In the genomic region with DNA sequence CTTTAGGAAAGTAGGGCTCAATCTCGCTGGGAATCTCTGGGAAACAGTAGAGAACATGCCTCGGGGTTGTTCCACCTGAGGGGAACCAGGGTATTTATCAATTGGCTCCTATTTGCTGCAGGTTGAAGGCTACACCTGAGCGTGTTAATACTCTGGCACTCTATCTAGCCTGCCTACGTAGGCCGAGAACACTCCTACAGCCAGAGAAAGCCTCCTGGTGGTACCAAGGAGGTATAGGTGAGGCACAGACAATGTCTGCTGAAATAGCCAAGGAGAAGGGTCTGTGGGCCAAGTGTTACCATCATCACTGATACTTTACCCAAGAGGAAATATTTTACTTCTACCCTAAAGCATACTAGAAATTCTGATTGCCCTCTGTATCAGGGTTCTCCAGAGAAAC, we compare ENCODE assay signal across 1 cellular context.
TF ChIP-seq lines count a peak whose summit lies in the region.

No MANE protein-coding gene starts in this region.

TF ChIP-seq in GM23338, 12 proteins besides CTCF, POLR2A, EP300 and RAD21 (continued from another document):
- TF ChIP-seq, protein P1, sequence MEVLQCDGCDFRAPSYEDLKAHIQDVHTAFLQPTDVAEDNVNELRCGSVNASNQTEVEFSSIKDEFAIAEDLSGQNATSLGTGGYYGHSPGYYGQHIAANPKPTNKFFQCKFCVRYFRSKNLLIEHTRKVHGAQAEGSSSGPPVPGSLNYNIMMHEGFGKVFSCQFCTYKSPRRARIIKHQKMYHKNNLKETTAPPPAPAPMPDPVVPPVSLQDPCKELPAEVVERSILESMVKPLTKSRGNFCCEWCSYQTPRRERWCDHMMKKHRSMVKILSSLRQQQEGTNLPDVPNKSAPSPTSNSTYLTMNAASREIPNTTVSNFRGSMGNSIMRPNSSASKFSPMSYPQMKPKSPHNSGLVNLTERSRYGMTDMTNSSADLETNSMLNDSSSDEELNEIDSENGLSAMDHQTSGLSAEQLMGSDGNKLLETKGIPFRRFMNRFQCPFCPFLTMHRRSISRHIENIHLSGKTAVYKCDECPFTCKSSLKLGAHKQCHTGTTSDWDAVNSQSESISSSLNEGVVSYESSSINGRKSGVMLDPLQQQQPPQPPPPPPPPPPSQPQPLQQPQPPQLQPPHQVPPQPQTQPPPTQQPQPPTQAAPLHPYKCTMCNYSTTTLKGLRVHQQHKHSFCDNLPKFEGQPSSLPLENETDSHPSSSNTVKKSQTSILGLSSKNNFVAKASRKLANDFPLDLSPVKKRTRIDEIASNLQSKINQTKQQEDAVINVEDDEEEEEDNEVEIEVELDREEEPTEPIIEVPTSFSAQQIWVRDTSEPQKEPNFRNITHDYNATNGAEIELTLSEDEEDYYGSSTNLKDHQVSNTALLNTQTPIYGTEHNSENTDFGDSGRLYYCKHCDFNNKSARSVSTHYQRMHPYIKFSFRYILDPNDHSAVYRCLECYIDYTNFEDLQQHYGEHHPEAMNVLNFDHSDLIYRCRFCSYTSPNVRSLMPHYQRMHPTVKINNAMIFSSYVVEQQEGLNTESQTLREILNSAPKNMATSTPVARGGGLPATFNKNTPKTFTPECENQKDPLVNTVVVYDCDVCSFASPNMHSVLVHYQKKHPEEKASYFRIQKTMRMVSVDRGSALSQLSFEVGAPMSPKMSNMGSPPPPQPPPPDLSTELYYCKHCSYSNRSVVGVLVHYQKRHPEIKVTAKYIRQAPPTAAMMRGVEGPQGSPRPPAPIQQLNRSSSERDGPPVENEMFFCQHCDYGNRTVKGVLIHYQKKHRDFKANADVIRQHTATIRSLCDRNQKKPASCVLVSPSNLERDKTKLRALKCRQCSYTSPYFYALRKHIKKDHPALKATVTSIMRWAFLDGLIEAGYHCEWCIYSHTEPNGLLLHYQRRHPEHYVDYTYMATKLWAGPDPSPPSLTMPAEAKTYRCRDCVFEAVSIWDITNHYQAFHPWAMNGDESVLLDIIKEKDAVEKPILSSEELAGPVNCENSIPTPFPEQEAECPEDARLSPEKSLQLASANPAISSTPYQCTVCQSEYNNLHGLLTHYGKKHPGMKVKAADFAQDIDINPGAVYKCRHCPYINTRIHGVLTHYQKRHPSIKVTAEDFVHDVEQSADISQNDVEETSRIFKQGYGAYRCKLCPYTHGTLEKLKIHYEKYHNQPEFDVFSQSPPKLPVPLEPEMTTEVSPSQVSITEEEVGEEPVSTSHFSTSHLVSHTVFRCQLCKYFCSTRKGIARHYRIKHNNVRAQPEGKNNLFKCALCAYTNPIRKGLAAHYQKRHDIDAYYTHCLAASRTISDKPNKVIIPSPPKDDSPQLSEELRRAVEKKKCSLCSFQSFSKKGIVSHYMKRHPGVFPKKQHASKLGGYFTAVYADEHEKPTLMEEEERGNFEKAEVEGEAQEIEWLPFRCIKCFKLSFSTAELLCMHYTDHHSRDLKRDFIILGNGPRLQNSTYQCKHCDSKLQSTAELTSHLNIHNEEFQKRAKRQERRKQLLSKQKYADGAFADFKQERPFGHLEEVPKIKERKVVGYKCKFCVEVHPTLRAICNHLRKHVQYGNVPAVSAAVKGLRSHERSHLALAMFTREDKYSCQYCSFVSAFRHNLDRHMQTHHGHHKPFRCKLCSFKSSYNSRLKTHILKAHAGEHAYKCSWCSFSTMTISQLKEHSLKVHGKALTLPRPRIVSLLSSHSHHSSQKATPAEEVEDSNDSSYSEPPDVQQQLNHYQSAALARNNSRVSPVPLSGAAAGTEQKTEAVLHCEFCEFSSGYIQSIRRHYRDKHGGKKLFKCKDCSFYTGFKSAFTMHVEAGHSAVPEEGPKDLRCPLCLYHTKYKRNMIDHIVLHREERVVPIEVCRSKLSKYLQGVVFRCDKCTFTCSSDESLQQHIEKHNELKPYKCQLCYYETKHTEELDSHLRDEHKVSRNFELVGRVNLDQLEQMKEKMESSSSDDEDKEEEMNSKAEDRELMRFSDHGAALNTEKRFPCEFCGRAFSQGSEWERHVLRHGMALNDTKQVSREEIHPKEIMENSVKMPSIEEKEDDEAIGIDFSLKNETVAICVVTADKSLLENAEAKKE (CRISPR knock-in tag; IDR thresholded peaks at IDR 0.05) = no peak
- TF ChIP-seq STAT1 (IDR thresholded peaks at IDR 0.05; ENCODE audit: unreplicated experiment) = no peak
- TF ChIP-seq ZNF331 (CRISPR knock-in tag; IDR thresholded peaks at IDR 0.05; ENCODE audit: low read depth) = no peak
- TF ChIP-seq EZH2 (IDR thresholded peaks at IDR 0.05; ENCODE audit: low read depth, unreplicated experiment) = no peak
- no peak for TF ChIP-seq POLR2AphosphoS5 (IDR thresholded peaks at IDR 0.05; ENCODE audit: low read depth)
- TF ChIP-seq, protein P2, sequence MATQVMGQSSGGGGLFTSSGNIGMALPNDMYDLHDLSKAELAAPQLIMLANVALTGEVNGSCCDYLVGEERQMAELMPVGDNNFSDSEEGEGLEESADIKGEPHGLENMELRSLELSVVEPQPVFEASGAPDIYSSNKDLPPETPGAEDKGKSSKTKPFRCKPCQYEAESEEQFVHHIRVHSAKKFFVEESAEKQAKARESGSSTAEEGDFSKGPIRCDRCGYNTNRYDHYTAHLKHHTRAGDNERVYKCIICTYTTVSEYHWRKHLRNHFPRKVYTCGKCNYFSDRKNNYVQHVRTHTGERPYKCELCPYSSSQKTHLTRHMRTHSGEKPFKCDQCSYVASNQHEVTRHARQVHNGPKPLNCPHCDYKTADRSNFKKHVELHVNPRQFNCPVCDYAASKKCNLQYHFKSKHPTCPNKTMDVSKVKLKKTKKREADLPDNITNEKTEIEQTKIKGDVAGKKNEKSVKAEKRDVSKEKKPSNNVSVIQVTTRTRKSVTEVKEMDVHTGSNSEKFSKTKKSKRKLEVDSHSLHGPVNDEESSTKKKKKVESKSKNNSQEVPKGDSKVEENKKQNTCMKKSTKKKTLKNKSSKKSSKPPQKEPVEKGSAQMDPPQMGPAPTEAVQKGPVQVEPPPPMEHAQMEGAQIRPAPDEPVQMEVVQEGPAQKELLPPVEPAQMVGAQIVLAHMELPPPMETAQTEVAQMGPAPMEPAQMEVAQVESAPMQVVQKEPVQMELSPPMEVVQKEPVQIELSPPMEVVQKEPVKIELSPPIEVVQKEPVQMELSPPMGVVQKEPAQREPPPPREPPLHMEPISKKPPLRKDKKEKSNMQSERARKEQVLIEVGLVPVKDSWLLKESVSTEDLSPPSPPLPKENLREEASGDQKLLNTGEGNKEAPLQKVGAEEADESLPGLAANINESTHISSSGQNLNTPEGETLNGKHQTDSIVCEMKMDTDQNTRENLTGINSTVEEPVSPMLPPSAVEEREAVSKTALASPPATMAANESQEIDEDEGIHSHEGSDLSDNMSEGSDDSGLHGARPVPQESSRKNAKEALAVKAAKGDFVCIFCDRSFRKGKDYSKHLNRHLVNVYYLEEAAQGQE (IDR thresholded peaks at IDR 0.05; ENCODE audit: unreplicated experiment) = no peak
- no peak for TF ChIP-seq EZH2phosphoT487 (IDR thresholded peaks at IDR 0.05; ENCODE audit: unreplicated experiment)
